20 cellular contexts compared by ENCODE assay signal in the genomic region with DNA sequence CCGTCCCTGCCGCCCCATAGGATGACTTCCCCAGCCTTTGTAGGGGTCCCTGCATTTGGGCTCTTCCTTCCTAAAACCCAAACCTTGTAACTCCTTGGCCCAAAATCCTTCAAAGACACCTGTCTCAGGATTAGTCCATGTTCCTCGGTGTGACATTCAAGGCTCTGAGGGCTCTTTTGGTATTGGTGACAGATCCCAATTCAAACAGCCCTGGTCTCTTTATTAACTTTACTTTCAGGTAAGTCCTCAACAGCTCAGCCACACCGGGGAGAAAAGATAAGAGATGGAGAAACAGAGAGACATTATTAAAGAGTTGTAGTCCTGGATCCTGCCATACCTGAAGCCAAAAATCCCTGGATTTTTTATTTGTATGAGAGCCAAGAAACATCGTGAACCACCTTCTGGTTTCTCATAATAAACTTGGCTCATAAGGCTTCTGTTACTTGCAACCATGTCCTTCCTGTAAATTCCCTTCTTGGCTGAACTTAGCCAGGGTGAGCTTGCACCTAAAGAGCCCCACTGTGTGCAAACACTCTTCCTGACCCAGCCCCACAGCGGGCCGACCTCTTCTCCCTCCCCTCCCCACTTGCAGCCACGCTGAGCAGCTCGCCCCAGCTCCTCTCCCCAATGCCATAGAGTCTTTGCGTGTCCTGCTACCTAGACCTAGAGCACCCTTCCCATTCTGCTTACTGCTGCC. TPM values are rescaled to one million over a fixed set of nuclear protein-coding genes. Genes with fewer than 3 reads are reported as not detected.
DNase-seq lines count a peak whose midpoint lies in the region; ATAC-seq, FAIRE-seq and TF ChIP-seq lines count a peak whose summit lies in the region.
"Had no signal": no experiment of that assay in that cellular context is flagged by ENCODE, and none has a peak within 500 bp of the region (broad histone marks: within the 10 kb centered on the region; RNA-seq: fewer than 3 reads in every experiment).

No MANE protein-coding gene starts in this region.

- H3K4me1 ChIP-seq in spleen, result peaks cover 17 to 77% (median 33%) of the 10 kb centered on the region in 6 donors

- peak overlapping the region; percentile 30 for H3K27ac Mint-ChIP-seq in activated CD4-positive, alpha-beta T cell treated with anti-CD3 and anti-CD28 coated beads for 36 hours
- H3K27ac Mint-ChIP-seq in T-cell, result peak overlapping the region; percentile 83 to 86
- H3K27ac Mint-ChIP-seq in dendritic cell treated with granulocyte-macrophage colony-stimulating factor and Interleukin-4, amounts not matched to agents 40 ng/mL and 50 ng/mL, for 4 days, result peak overlapping the region; percentile 20
- H3K27ac Mint-ChIP-seq: endodermal cell had no signal

- no peak for DNase-seq in activated CD4-positive, alpha-beta T cell treated with anti-CD3 and anti-CD28 coated beads for 36 hours
- no peak for DNase-seq in activated CD4-positive, alpha-beta T cell treated with anti-CD3 and anti-CD28 coated beads for 48 hours
- DNase-seq in T-cell (no peak), spleen (no peak), GM19239 (ENCODE audit: insufficient read length, low spot score) (no peak)
- DNase-seq: cerebellar nuclear complex; DMS79; endodermal cell; HCEC 1CT; islet precursor cell; NCI-H1436 treated with DMSO at 0.1 percent for 48 hours; stimulated activated CD4-positive, alpha-beta T cell treated with anti-CD3 and anti-CD28 coated beads, Interleukin-12 subunit alpha, Interleukin-12 subunit beta, amount 100 ng/mL, for 4 hours; WERI-Rb-1 had no signal

- TF ChIP-seq CTCF in spleen (IDR thresholded peaks at IDR 0.05 in 8 of 11, conservative IDR thresholded peaks at IDR 0.05 in 3 of 11), result no peak

- H3K27ac ChIP-seq in spleen, result peak overlapping the region in 5 of 8 donors; percentile 12 to 81 (median 68)
- H3K27ac ChIP-seq: WERI-Rb-1 had no signal

- peaks cover 0 to 55% (median 42%) of the 10 kb centered on the region in 6 donors for H3K36me3 ChIP-seq in spleen
- H3K36me3 ChIP-seq: WERI-Rb-1 had no signal

- no peaks in the 10 kb centered on the region for H3K27me3 Mint-ChIP-seq in activated CD4-positive, alpha-beta T cell treated with anti-CD3 and anti-CD28 coated beads for 36 hours
- H3K27me3 Mint-ChIP-seq in T-cell, result no peaks in the 10 kb centered on the region
- no peaks in the 10 kb centered on the region for H3K27me3 Mint-ChIP-seq in dendritic cell treated with granulocyte-macrophage colony-stimulating factor and Interleukin-4, amounts not matched to agents 40 ng/mL and 50 ng/mL, for 4 days

- no peak for FAIRE-seq in GM19239 (lab: Jason Lieb, UNC)
- FAIRE-seq: urothelium cell line had no signal

- H3K4me3 Mint-ChIP-seq in activated CD4-positive, alpha-beta T cell treated with anti-CD3 and anti-CD28 coated beads for 36 hours, result no peak overlapping the region
- peak overlapping the region in 1 of 3 donors; percentile 58 for H3K4me3 Mint-ChIP-seq in T-cell
- no peak overlapping the region for H3K4me3 Mint-ChIP-seq in dendritic cell treated with granulocyte-macrophage colony-stimulating factor and Interleukin-4, amounts not matched to agents 40 ng/mL and 50 ng/mL, for 4 days
- H3K4me3 Mint-ChIP-seq: CD14-positive monocyte, endodermal cell had no signal

- no peak for TF ChIP-seq POLR2A in spleen (IDR thresholded peaks at IDR 0.05)

- intact Hi-C loops in activated CD4-positive, alpha-beta T cell treated with anti-CD3 and anti-CD28 coated beads for 36 hours (cut with DNase I, micrococcal nuclease), result loop anchor here in 1 of 2 experiments (1.0 kb wide), 1 partner anchor 35 kb away; no protein-coding TSS in a partner anchor
- intact Hi-C loops in dendritic cell treated with granulocyte-macrophage colony-stimulating factor and Interleukin-4, amounts not matched to agents 40 ng/mL and 50 ng/mL, for 4 days (cut with micrococcal nuclease), result no loop called here
- intact Hi-C loops in spleen (cut with DNase I; ENCODE audit: low total_unique reads), result no loop called here

- peaks cover 11% of the 10 kb centered on the region for H3K4me1 Mint-ChIP-seq in activated CD4-positive, alpha-beta T cell treated with anti-CD3 and anti-CD28 coated beads for 36 hours
- H3K4me1 Mint-ChIP-seq in T-cell, result peaks cover 18 to 37% (median 22%) of the 10 kb centered on the region in 3 donors
- peaks cover 31% of the 10 kb centered on the region for H3K4me1 Mint-ChIP-seq in dendritic cell treated with granulocyte-macrophage colony-stimulating factor and Interleukin-4, amounts not matched to agents 40 ng/mL and 50 ng/mL, for 4 days (ENCODE audit: low read depth)

- H3K9me3 Mint-ChIP-seq in activated CD4-positive, alpha-beta T cell treated with anti-CD3 and anti-CD28 coated beads for 36 hours (ENCODE audit: low read depth), result no peaks in the 10 kb centered on the region
- no peaks in the 10 kb centered on the region for H3K9me3 Mint-ChIP-seq in T-cell
- no peaks in the 10 kb centered on the region for H3K9me3 Mint-ChIP-seq in dendritic cell treated with granulocyte-macrophage colony-stimulating factor and Interleukin-4, amounts not matched to agents 40 ng/mL and 50 ng/mL, for 4 days
- H3K9me3 Mint-ChIP-seq: CD14-positive monocyte, endodermal cell had no signal

- CTCF ChIA-PET in activated CD4-positive, alpha-beta T cell treated with anti-CD3 and anti-CD28 coated beads for 36 hours (lab: Charles Lee), result interaction anchor here (0.7 to 6.0 kb wide), 4 partner anchors 11 to 52 kb away, joined by 3 to 40 read pairs (median 9); no protein-coding TSS in a partner anchor
- CTCF ChIA-PET in T-cell (lab: Charles Lee), result interaction anchor here in 1 of 2 donors (0.5 kb wide), 1 partner anchor 51 kb away, joined by 3 read pairs; no protein-coding TSS in a partner anchor

- 79 to 90% (median 84%) methylated on average over 10 of the region's 10 CpGs for WGBS in spleen, 5 donors

- peaks cover 33% of the 10 kb centered on the region for H3K36me3 Mint-ChIP-seq in activated CD4-positive, alpha-beta T cell treated with anti-CD3 and anti-CD28 coated beads for 36 hours (ENCODE audit: low read depth)
- H3K36me3 Mint-ChIP-seq in T-cell, result peaks cover 28% of the 10 kb centered on the region
- H3K36me3 Mint-ChIP-seq in dendritic cell treated with granulocyte-macrophage colony-stimulating factor and Interleukin-4, amounts not matched to agents 40 ng/mL and 50 ng/mL, for 4 days (ENCODE audit: low read depth), result peaks cover 42% of the 10 kb centered on the region

- no peak overlapping the region for H3K4me3 ChIP-seq in spleen

- no peaks in the 10 kb centered on the region for H3K27me3 ChIP-seq in spleen (replicated peaks in 1 of 7)

- ATAC-seq in activated CD4-positive, alpha-beta T cell treated with anti-CD3 and anti-CD28 coated beads for 36 hours, result peak; percentile 47
- no peak for ATAC-seq in T-cell (replicated peaks in 1 of 4)
- no peak for ATAC-seq in HG03565 (IDR thresholded peaks at IDR 0.05; ENCODE audit: unreplicated experiment)
- ATAC-seq in GM21423 (IDR thresholded peaks at IDR 0.05; ENCODE audit: unreplicated experiment), result no peak

- POLR2A ChIA-PET in activated CD4-positive, alpha-beta T cell treated with anti-CD3 and anti-CD28 coated beads for 36 hours (lab: Charles Lee), result interaction anchor here (1.2 kb wide), 1 partner anchor 12 kb away, joined by 3 read pairs; no protein-coding TSS in a partner anchor
- POLR2A ChIA-PET in T-cell (lab: Charles Lee), result no interaction called here

- H3K9me3 ChIP-seq in spleen, result no peaks in the 10 kb centered on the region

RNA-seq across cellular contexts. Expression of gene MATN1, which starts 7.9 kb away (rescaled TPM):
- under 1 TPM; 0.32 to 0.43 TPM for total RNA-seq in activated CD4-positive, alpha-beta T cell treated with anti-CD3 and anti-CD28 coated beads for 36 hours
- total RNA-seq in T-cell (1 to 10 TPM in 2 of 5 donors, under 1 TPM in 3; 0.20 to 5.5 (median 0.60) TPM), spleen (1 to 10 TPM in 1 of 7 donors, under 1 TPM in 5, not detected in 1; 0.30 to 1.1 (median 0.69) TPM)
- polyA plus RNA-seq in spleen, result under 1 TPM; 0.04 to 0.08 (median 0.06) TPM
- total RNA-seq: A172, endodermal cell, HT-29 had no signal
- polyA plus RNA-seq: CD14-positive monocyte had no signal

RNA-seq across cellular contexts. Expression of gene LAPTM5, which starts 26.3 kb away (rescaled TPM):
- total RNA-seq in activated CD4-positive, alpha-beta T cell treated with anti-CD3 and anti-CD28 coated beads for 36 hours, result 100 to 1,000 TPM; 174 to 214 TPM
- total RNA-seq in T-cell, result 100 to 1,000 TPM; 529 to 586 (median 559) TPM
- total RNA-seq in spleen, result 100 to 1,000 TPM; 473 to 747 (median 586) TPM
- 100 to 1,000 TPM; 419 to 691 (median 502) TPM for polyA plus RNA-seq in spleen
- total RNA-seq: A172, endodermal cell had no signal

Comparison
In these comparisons a context has a peak if more than half of its experiments do, and no peak if none do; other contexts are left out.
1. H3K27ac Mint-ChIP-seq: peak in every context shown above with its lines; median percentile 84 in T-cell; 30 in activated CD4-positive, alpha-beta T cell treated with anti-CD3 and anti-CD28 coated beads for 36 hours; 20 in dendritic cell treated with granulocyte-macrophage colony-stimulating factor and Interleukin-4, amounts not matched to agents 40 ng/mL and 50 ng/mL, for 4 days.